In genomic region chr13:96636310-96636709, GRCh38 we compare ENCODE assay signal across 15 cellular contexts.
A peak's percentile ranks its signal among the peaks of the same experiment; 100 is the strongest.
DNase-seq lines count a peak whose midpoint lies in the region; TF ChIP-seq lines count a peak whose summit lies in the region.
"Had no signal": no experiment of that assay in that cellular context is flagged by ENCODE, and none has a peak within 500 bp of the region (broad histone marks: within the 10 kb centered on the region; RNA-seq: fewer than 3 reads in every experiment).

No MANE protein-coding gene starts in this region.

- TF ChIP-seq CTCF in astrocyte of the spinal cord (IDR thresholded peaks at IDR 0.05; ENCODE audit: low read depth, low read length), result no peak

- no peak overlapping the region for H3K4me3 ChIP-seq in astrocyte of the spinal cord (ENCODE audit: low read depth, low read length)

- peak; percentile 16 for DNase-seq in NCI-H748 (lab: John Stamatoyannopoulos, UW; ENCODE audit: unreplicated experiment)
- no peak for DNase-seq in NCI-H748 treated with DMSO at 0.1 percent for 48 hours (lab: John Stamatoyannopoulos, UW)
- DNase-seq in astrocyte of the spinal cord (ENCODE audit: low read depth, low spot score), result peak; percentile 31
- DNase-seq in iris pigment epithelial cell (ENCODE audit: low read depth), result peak; percentile 38
- DNase-seq in smooth muscle cell of the brain vasculature (ENCODE audit: low read depth, low spot score), result peak; percentile 45
- DNase-seq in AG08396 (ENCODE audit: low spot score), result no peak
- no peak for DNase-seq in cerebellar nuclear complex (lab: John Stamatoyannopoulos, UW)
- DNase-seq in pons (ENCODE audit: low spot score), result no peak
- DNase-seq: 8988T, IMR-90, NCI-H1436 treated with DMSO at 0.1 percent for 48 hours, NCI-H2081 treated with DMSO at 0.1 percent for 48 hours, NCI-H2227 treated with DMSO at 0.1 percent for 48 hours, NCI-H526, Right ventricle myocardium superior had no signal

- in situ Hi-C loops in astrocyte of the spinal cord (cut with HindIII; ENCODE audit: low sequenced_read_pairs), result no loop called here

Comparison
In these comparisons a context has a peak if more than half of its experiments do, and no peak if none do; other contexts are left out.
1. DNase-seq: peak in NCI-H748 (single experiment), astrocyte of the spinal cord (single experiment), iris pigment epithelial cell (single experiment) and smooth muscle cell of the brain vasculature (single experiment); none in NCI-H748 treated with DMSO at 0.1 percent for 48 hours (single experiment), AG08396 (single experiment), cerebellar nuclear complex (0 of 2) and pons (single experiment).